In the genomic region with DNA sequence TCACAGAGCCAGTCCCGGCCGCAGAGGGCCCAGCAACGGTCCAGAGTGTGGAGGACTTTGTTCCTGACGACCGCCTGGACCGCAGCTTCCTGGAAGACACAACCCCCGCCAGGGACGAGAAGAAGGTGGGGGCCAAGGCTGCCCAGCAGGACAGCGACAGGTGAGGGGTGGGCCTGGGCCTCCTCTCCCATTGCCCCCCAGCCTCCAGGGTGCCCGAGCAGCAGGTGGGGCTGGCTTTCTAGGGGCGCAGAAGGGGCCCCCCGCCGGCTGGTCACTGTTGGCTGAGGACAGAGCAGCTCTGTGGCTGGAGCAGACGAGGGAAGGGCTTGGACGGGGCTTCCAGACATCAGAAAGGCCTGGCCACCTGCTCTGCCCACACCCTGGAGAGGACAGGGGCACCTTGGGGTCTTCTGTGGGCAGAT, we compare ENCODE assay signal across 3 cellular contexts. TPM values are rescaled to one million over a fixed set of nuclear protein-coding genes. Genes with fewer than 3 reads are reported as not detected.
DNase-seq lines count a peak whose midpoint lies in the region; ATAC-seq, FAIRE-seq and TF ChIP-seq lines count a peak whose summit lies in the region.
"Not testable (repeated sequence)": the region's sequence is repeated elsewhere in the genome, so short reads cannot be mapped to it uniquely, and the experiment has no call there.

No MANE protein-coding gene starts in this region.

- H3K36me3 ChIP-seq in K562 (ENCODE audit: control insufficient read depth, insufficient read depth, low read length) (peaks cover 68% of the 10 kb centered on the region; the same call in 2 of the 3 replicates), HepG2 (replicated peaks in 1 of 2; ENCODE audit: control insufficient read depth in 1 of 2, insufficient read depth in 2 of 2, low read length in 2 of 2) (peaks cover 10 to 13% of the 10 kb centered on the region in 2 experiments; a peak in 3 of 5 replicates)

- not testable (repeated sequence) for H3K9me1 ChIP-seq in K562 (ENCODE audit: control insufficient read depth, insufficient read depth, low read length)

- not testable (repeated sequence) for H3K27me3 ChIP-seq in K562 (ENCODE audit: control insufficient read depth in 2 of 2, insufficient read depth in 2 of 2, low read length in 2 of 2); HepG2 (ENCODE audit: control insufficient read depth in 1 of 2, insufficient read depth in 2 of 2, low read length in 2 of 2)

- ATAC-seq in K562, HepG2: not testable (repeated sequence)

- H3K9me3 ChIP-seq in K562 (replicated peaks; ENCODE audit: control insufficient read depth, insufficient read depth, low read depth, low read length); HepG2 (ENCODE audit: low read length): not testable (repeated sequence)

- not testable (repeated sequence) for TF ChIP-seq POLR2A in K562 (conservative IDR thresholded peaks at IDR 0.05); HepG2 (IDR thresholded peaks at IDR 0.05; ENCODE audit: insufficient read depth in 1 of 2, low read depth in 2 of 2, low read length in 2 of 2)

- H3K9ac ChIP-seq in K562 (ENCODE audit: insufficient read depth in 1 of 2, low read depth in 2 of 2, low read length in 2 of 2); HepG2 (ENCODE audit: insufficient read depth, low read depth, low read length): not testable (repeated sequence)

- POLR2A ChIA-PET in K562 (lab: Yijun Ruan, JAX), result interaction anchor here (0.6 to 1.3 kb wide), 3 partner anchors 9 to 105 kb away, joined by 3 to 5 read pairs (median 4); no protein-coding TSS in a partner anchor
- POLR2A ChIA-PET in HepG2 (lab: Yijun Ruan, JAX), result not testable (repeated sequence)

- not testable (repeated sequence) for H3K4me2 ChIP-seq in K562 (ENCODE audit: insufficient read depth, low read length); HepG2 (ENCODE audit: low read depth, low read length)

- TF ChIP-seq RAD21 in K562 (CRISPR knock-in tag; conservative IDR thresholded peaks at IDR 0.05 in 1 of 2, IDR thresholded peaks at IDR 0.05 in 1 of 2); HepG2 (CRISPR knock-in tag; IDR thresholded peaks at IDR 0.05): not testable (repeated sequence)

- not testable (repeated sequence) for H3K27ac ChIP-seq in K562 (ENCODE audit: extremely low read depth, low read depth, low read length); HepG2 (ENCODE audit: extremely low read length, insufficient read depth, low read length)

- not testable (repeated sequence) for TF ChIP-seq EP300 in K562 (IDR thresholded peaks at IDR 0.05; ENCODE audit: low read length); HepG2 (IDR thresholded peaks at IDR 0.05; ENCODE audit: low read depth in 2 of 2, low read length in 2 of 2); HepG2 (CRISPR knock-in tag; IDR thresholded peaks at IDR 0.05; ENCODE audit: borderline replicate concordance)

- in situ Hi-C loops in K562 (cut with MboI); HepG2 (cut with HindIII; ENCODE audit: extremely low pct_ligation_motif_present, low pct_unique_long_range_greater_than_20kb): not testable (repeated sequence)

- CTCF ChIA-PET in K562 (lab: Yijun Ruan, JAX; ENCODE audit: low intra/inter-chr PET ratio); HepG2 (lab: Yijun Ruan, JAX; ENCODE audit: low intra/inter-chr PET ratio, low total read pairs): not testable (repeated sequence)

- FAIRE-seq in K562 (lab: Jason Lieb, UNC); HepG2 (lab: Jason Lieb, UNC): not testable (repeated sequence)

- not testable (repeated sequence) for BruUV-seq in K562 (replicated peaks; lab: Mats Ljungman, UMichigan); HepG2 (replicated peaks; lab: Mats Ljungman, UMichigan)

- DNase-seq in HK-2 (ENCODE audit: unreplicated experiment), result peak; percentile 16
- DNase-seq in K562 (ENCODE audit: extremely low read depth in 1 of 4, low spot score in 3 of 4); HepG2 (ENCODE audit: low spot score): not testable (repeated sequence)

- peaks cover 7 to 80% of the 10 kb centered on the region in 2 experiments for H3K4me1 ChIP-seq in K562 (replicated peaks in 1 of 2; ENCODE audit: control insufficient read depth in 2 of 2, insufficient read depth in 2 of 2, low read length in 2 of 2)
- peaks cover 35% of the 10 kb centered on the region for H3K4me1 ChIP-seq in HepG2 (ENCODE audit: insufficient read depth, low read length)

- not testable (repeated sequence) for H3K79me2 ChIP-seq in K562 (ENCODE audit: control insufficient read depth, insufficient read depth, low read length); HepG2 (ENCODE audit: insufficient read depth, low read length)

- intact Hi-C loops in K562 (cut with micrococcal nuclease); HepG2 (cut with micrococcal nuclease; ENCODE audit: unreplicated experiment): not testable (repeated sequence)

- H4K20me1 ChIP-seq in K562 (replicated peaks; ENCODE audit: control insufficient read depth, insufficient read depth, low read length), result peaks cover 17% of the 10 kb centered on the region
- H4K20me1 ChIP-seq in HepG2 (ENCODE audit: insufficient read depth, low read length), result not testable (repeated sequence)

- 83% methylated on average over 12 of the region's 15 CpGs for WGBS in K562 (ENCODE audit: insufficient coverage, low coverage, missing lambda C conversion rate)
- WGBS in HepG2 (ENCODE audit: low lambda C conversion rate), result 75% methylated on average over 9 of the region's 15 CpGs

- not testable (repeated sequence) for H2AFZ ChIP-seq in K562 (ENCODE audit: low read depth, low read length); HepG2 (ENCODE audit: low read length)

- TF ChIP-seq CTCF in K562 (IDR thresholded peaks at IDR 0.05 in 2 of 3, conservative IDR thresholded peaks at IDR 0.05 in 1 of 3; ENCODE audit: insufficient read depth in 2 of 3, low read depth in 1 of 3, low read length in 3 of 3); HepG2 (CRISPR knock-in tag; IDR thresholded peaks at IDR 0.05): not testable (repeated sequence)

- not testable (repeated sequence) for H3K4me3 ChIP-seq in K562; HepG2 (replicated peaks in 1 of 3; ENCODE audit: insufficient read depth in 1 of 3, low read depth in 2 of 3, low read length in 3 of 3)

RNA-seq across cellular contexts. Expression of a gene that starts 4.4 kb away (rescaled TPM):
- total RNA-seq in K562 (2011; cell fraction: chromatin; rRNA removed; ENCODE audit: low replicate concordance), result 3.5 and 12.8 TPM in 2 replicates
- total RNA-seq in K562 (2011; cell fraction: nucleolus; rRNA removed), result 13.2 and 13.6 TPM in 2 replicates
- total RNA-seq in K562 (2011; cell fraction: nucleoplasm; rRNA removed), result 7.8 and 10.9 TPM in 2 replicates
- 2.0 and 2.8 TPM in 2 replicates for total RNA-seq in K562 (2014; rRNA removed)
- 0.07 TPM in 1 of 2 replicates, not detected in the other for total RNA-seq in K562 (2014; rRNA removed; fragmentation: Illumina TruSeq; extraction: Trizol)
- 0.83 and 0.94 TPM in 2 replicates for total RNA-seq in K562 (2015; rRNA removed; fragmentation: Illumina TruSeq; extraction: Trizol)
- total RNA-seq in K562 (2021), result 3.2 TPM in 2 replicates
- 0.46 and 1.1 TPM in 2 replicates for polyA plus RNA-seq in K562 (2011; rRNA removed)
- polyA plus RNA-seq in K562 (2011; cell fraction: cytosol; rRNA removed), result 0.49 and 1.00 TPM in 2 replicates
- 11.7 and 16.6 TPM in 2 replicates for polyA plus RNA-seq in K562 (2011; cell fraction: nucleus; rRNA removed)
- polyA plus RNA-seq in K562 (2012), result 2.1 and 4.3 TPM in 2 replicates
- polyA plus RNA-seq in K562 (2014; fragmentation: Illumina TruSeq; extraction: Trizol), result 0.06 and 0.54 TPM in 2 replicates
- polyA plus RNA-seq in K562 (2014; fragmentation: Nextera tagmentation; extraction: Ambion mirVana), result under 1 TPM in 1 of 2 experiments, not detected in 1; 0.01 TPM
- polyA plus RNA-seq in K562 (2014; rRNA removed), result 2.2 and 3.7 TPM in 2 replicates
- polyA minus RNA-seq in K562 (2011; rRNA and poly(A)+ RNA removed), result 0.11 and 0.12 TPM in 2 replicates
- polyA minus RNA-seq in K562 (2011; cell fraction: cytosol; rRNA and poly(A)+ RNA removed), result 0.86 and 1.3 TPM in 2 replicates
- polyA minus RNA-seq in K562 (2011; cell fraction: nucleus; rRNA and poly(A)+ RNA removed), result 2.6 and 3.0 TPM in 2 replicates
- 0.48 and 1.1 TPM in 2 replicates for total RNA-seq in HepG2 (2016; rRNA removed; fragmentation: Illumina TruSeq; extraction: Trizol)
- 0.61 and 0.71 TPM in 2 replicates for total RNA-seq in HepG2 (2016; cell fraction: cytosol; rRNA removed; fragmentation: Illumina TruSeq; extraction: Trizol; ENCODE audit: low read depth)
- 0.30 and 1.00 TPM in 2 replicates for total RNA-seq in HepG2 (2016; cell fraction: insoluble cytoplasmic fraction; rRNA removed; fragmentation: Illumina TruSeq; extraction: Trizol)
- 0.59 and 0.90 TPM in 2 replicates for total RNA-seq in HepG2 (2016; cell fraction: membrane; rRNA removed; fragmentation: Illumina TruSeq; extraction: Trizol)
- 1.0 TPM in 2 replicates for total RNA-seq in HepG2 (2016; cell fraction: nucleus; rRNA removed; fragmentation: Illumina TruSeq; extraction: Trizol)
- polyA plus RNA-seq in HepG2 (2011; rRNA removed), result 1.2 and 1.4 TPM in 2 replicates
- polyA plus RNA-seq in HepG2 (2011; cell fraction: cytosol; rRNA removed), result 0.45 and 0.97 TPM in 2 replicates
- polyA plus RNA-seq in HepG2 (2011; cell fraction: nucleus; rRNA removed), result 22.1 and 27.9 TPM in 2 replicates
- polyA plus RNA-seq in HepG2 (2012), result 2.2 TPM in 2 replicates
- 0.40 and 0.78 TPM in 2 replicates for polyA plus RNA-seq in HepG2 (2016; cell fraction: cytosol; fragmentation: Illumina TruSeq; extraction: Trizol; ENCODE audit: low read depth)
- polyA plus RNA-seq in HepG2 (2016; cell fraction: insoluble cytoplasmic fraction; fragmentation: Illumina TruSeq; extraction: Trizol; ENCODE audit: low read depth), result 0.61 and 0.74 TPM in 2 replicates
- polyA plus RNA-seq in HepG2 (2016; cell fraction: membrane; fragmentation: Illumina TruSeq; extraction: Trizol; ENCODE audit: low read depth), result 0.52 and 0.76 TPM in 2 replicates
- polyA plus RNA-seq in HepG2 (2016; cell fraction: nucleus; fragmentation: Illumina TruSeq; extraction: Trizol; ENCODE audit: insufficient read depth, low read depth), result 4.1 and 4.6 TPM in 2 replicates
- 0.77 and 1.1 TPM in 2 replicates for polyA minus RNA-seq in HepG2 (2011; rRNA and poly(A)+ RNA removed; ENCODE audit: low replicate concordance)
- 1.5 and 1.8 TPM in 2 replicates for polyA minus RNA-seq in HepG2 (2011; cell fraction: cytosol; rRNA and poly(A)+ RNA removed)
- polyA minus RNA-seq in HepG2 (2011; cell fraction: nucleus; rRNA and poly(A)+ RNA removed), result 3.0 and 3.3 TPM in 2 replicates

RNA-seq across cellular contexts. Expression of a gene that starts 11.3 kb away (rescaled TPM):
- total RNA-seq in K562 (2011; cell fraction: chromatin; rRNA removed; ENCODE audit: low replicate concordance), result 45.1 and 180 TPM in 2 replicates
- total RNA-seq in K562 (2011; cell fraction: nucleolus; rRNA removed), result 169 and 176 TPM in 2 replicates
- total RNA-seq in K562 (2011; cell fraction: nucleoplasm; rRNA removed), result 73.7 and 101 TPM in 2 replicates
- total RNA-seq in K562 (2014; rRNA removed), result 114 and 142 TPM in 2 replicates
- 16.4 and 20.9 TPM in 2 replicates for total RNA-seq in K562 (2014; rRNA removed; fragmentation: Illumina TruSeq; extraction: Trizol)
- total RNA-seq in K562 (2015; rRNA removed; fragmentation: Illumina TruSeq; extraction: Trizol), result 93.0 and 96.7 TPM in 2 replicates
- total RNA-seq in K562 (2021), result 126 and 135 TPM in 2 replicates
- polyA plus RNA-seq in K562 (2011; rRNA removed), result 50.9 and 84.3 TPM in 2 replicates
- polyA plus RNA-seq in K562 (2011; cell fraction: cytosol; rRNA removed), result 137 and 211 TPM in 2 replicates
- 314 and 360 TPM in 2 replicates for polyA plus RNA-seq in K562 (2011; cell fraction: nucleus; rRNA removed)
- polyA plus RNA-seq in K562 (2012), result 124 and 150 TPM in 2 replicates
- 80.2 and 98.6 TPM in 2 replicates for polyA plus RNA-seq in K562 (2014; fragmentation: Illumina TruSeq; extraction: Trizol)
- polyA plus RNA-seq in K562 (2014; fragmentation: Nextera tagmentation; extraction: Ambion mirVana), result 100 to 1,000 TPM; 131 to 166 TPM
- 129 and 161 TPM in 2 replicates for polyA plus RNA-seq in K562 (2014; rRNA removed)
- 7.0 and 7.2 TPM in 2 replicates for polyA minus RNA-seq in K562 (2011; rRNA and poly(A)+ RNA removed)
- 19.4 and 27.9 TPM in 2 replicates for polyA minus RNA-seq in K562 (2011; cell fraction: cytosol; rRNA and poly(A)+ RNA removed)
- 31.0 and 41.3 TPM in 2 replicates for polyA minus RNA-seq in K562 (2011; cell fraction: nucleus; rRNA and poly(A)+ RNA removed)
- total RNA-seq in HepG2 (2016; rRNA removed; fragmentation: Illumina TruSeq; extraction: Trizol), result 155 and 192 TPM in 2 replicates
- total RNA-seq in HepG2 (2016; cell fraction: cytosol; rRNA removed; fragmentation: Illumina TruSeq; extraction: Trizol; ENCODE audit: low read depth), result 102 and 115 TPM in 2 replicates
- 166 and 201 TPM in 2 replicates for total RNA-seq in HepG2 (2016; cell fraction: insoluble cytoplasmic fraction; rRNA removed; fragmentation: Illumina TruSeq; extraction: Trizol)
- total RNA-seq in HepG2 (2016; cell fraction: membrane; rRNA removed; fragmentation: Illumina TruSeq; extraction: Trizol), result 119 and 147 TPM in 2 replicates
- total RNA-seq in HepG2 (2016; cell fraction: nucleus; rRNA removed; fragmentation: Illumina TruSeq; extraction: Trizol), result 76.8 and 86.8 TPM in 2 replicates
- 184 and 189 TPM in 2 replicates for polyA plus RNA-seq in HepG2 (2011; rRNA removed)
- 184 and 289 TPM in 2 replicates for polyA plus RNA-seq in HepG2 (2011; cell fraction: cytosol; rRNA removed)
- 352 and 483 TPM in 2 replicates for polyA plus RNA-seq in HepG2 (2011; cell fraction: nucleus; rRNA removed)
- 109 and 121 TPM in 2 replicates for polyA plus RNA-seq in HepG2 (2012)
- 97.4 and 122 TPM in 2 replicates for polyA plus RNA-seq in HepG2 (2016; cell fraction: cytosol; fragmentation: Illumina TruSeq; extraction: Trizol; ENCODE audit: low read depth)
- polyA plus RNA-seq in HepG2 (2016; cell fraction: insoluble cytoplasmic fraction; fragmentation: Illumina TruSeq; extraction: Trizol; ENCODE audit: low read depth), result 136 and 146 TPM in 2 replicates
- 95.2 and 109 TPM in 2 replicates for polyA plus RNA-seq in HepG2 (2016; cell fraction: membrane; fragmentation: Illumina TruSeq; extraction: Trizol; ENCODE audit: low read depth)
- polyA plus RNA-seq in HepG2 (2016; cell fraction: nucleus; fragmentation: Illumina TruSeq; extraction: Trizol; ENCODE audit: insufficient read depth, low read depth), result 167 and 176 TPM in 2 replicates
- polyA minus RNA-seq in HepG2 (2011; rRNA and poly(A)+ RNA removed; ENCODE audit: low replicate concordance), result 32.0 and 34.3 TPM in 2 replicates
- polyA minus RNA-seq in HepG2 (2011; cell fraction: cytosol; rRNA and poly(A)+ RNA removed), result 21.5 and 26.7 TPM in 2 replicates
- 33.4 and 39.9 TPM in 2 replicates for polyA minus RNA-seq in HepG2 (2011; cell fraction: nucleus; rRNA and poly(A)+ RNA removed)

RNA-seq across cellular contexts. Expression of a gene that starts 14.3 kb away (rescaled TPM):
- total RNA-seq in K562 (2011; cell fraction: chromatin; rRNA removed; ENCODE audit: low replicate concordance), result 9.8 and 44.0 TPM in 2 replicates
- total RNA-seq in K562 (2011; cell fraction: nucleolus; rRNA removed), result 38.6 and 45.4 TPM in 2 replicates
- total RNA-seq in K562 (2011; cell fraction: nucleoplasm; rRNA removed), result 15.4 and 16.5 TPM in 2 replicates
- 4.5 and 7.1 TPM in 2 replicates for total RNA-seq in K562 (2014; rRNA removed)
- total RNA-seq in K562 (2014; rRNA removed; fragmentation: Illumina TruSeq; extraction: Trizol), result 0.10 and 0.47 TPM in 2 replicates
- total RNA-seq in K562 (2015; rRNA removed; fragmentation: Illumina TruSeq; extraction: Trizol), result 2.9 and 3.6 TPM in 2 replicates
- total RNA-seq in K562 (2021), result 9.6 and 11.0 TPM in 2 replicates
- 1.3 and 3.6 TPM in 2 replicates for polyA plus RNA-seq in K562 (2011; rRNA removed)
- polyA plus RNA-seq in K562 (2011; cell fraction: cytosol; rRNA removed), result 0.74 and 2.6 TPM in 2 replicates
- polyA plus RNA-seq in K562 (2011; cell fraction: nucleus; rRNA removed), result 45.8 and 94.5 TPM in 2 replicates
- 6.9 and 15.2 TPM in 2 replicates for polyA plus RNA-seq in K562 (2012)
- 1.5 and 2.2 TPM in 2 replicates for polyA plus RNA-seq in K562 (2014; fragmentation: Illumina TruSeq; extraction: Trizol)
- under 1 TPM; 0.03 to 0.18 TPM for polyA plus RNA-seq in K562 (2014; fragmentation: Nextera tagmentation; extraction: Ambion mirVana)
- 7.9 and 10.8 TPM in 2 replicates for polyA plus RNA-seq in K562 (2014; rRNA removed)
- 0.06 and 0.21 TPM in 2 replicates for polyA minus RNA-seq in K562 (2011; rRNA and poly(A)+ RNA removed)
- 1.1 and 1.5 TPM in 2 replicates for polyA minus RNA-seq in K562 (2011; cell fraction: cytosol; rRNA and poly(A)+ RNA removed)
- 5.0 and 5.6 TPM in 2 replicates for polyA minus RNA-seq in K562 (2011; cell fraction: nucleus; rRNA and poly(A)+ RNA removed)
- 1.2 and 6.0 TPM in 2 replicates for total RNA-seq in HepG2 (2016; rRNA removed; fragmentation: Illumina TruSeq; extraction: Trizol)
- total RNA-seq in HepG2 (2016; cell fraction: cytosol; rRNA removed; fragmentation: Illumina TruSeq; extraction: Trizol; ENCODE audit: low read depth), result 1.7 and 2.2 TPM in 2 replicates
- 1.0 and 7.5 TPM in 2 replicates for total RNA-seq in HepG2 (2016; cell fraction: insoluble cytoplasmic fraction; rRNA removed; fragmentation: Illumina TruSeq; extraction: Trizol)
- total RNA-seq in HepG2 (2016; cell fraction: membrane; rRNA removed; fragmentation: Illumina TruSeq; extraction: Trizol), result 0.83 and 1.1 TPM in 2 replicates
- total RNA-seq in HepG2 (2016; cell fraction: nucleus; rRNA removed; fragmentation: Illumina TruSeq; extraction: Trizol), result 7.7 and 10.7 TPM in 2 replicates
- 6.8 and 7.9 TPM in 2 replicates for polyA plus RNA-seq in HepG2 (2011; rRNA removed)
- 1.2 and 2.6 TPM in 2 replicates for polyA plus RNA-seq in HepG2 (2011; cell fraction: cytosol; rRNA removed)
- polyA plus RNA-seq in HepG2 (2011; cell fraction: nucleus; rRNA removed), result 170 and 232 TPM in 2 replicates
- 6.5 and 6.7 TPM in 2 replicates for polyA plus RNA-seq in HepG2 (2012)
- polyA plus RNA-seq in HepG2 (2016; cell fraction: cytosol; fragmentation: Illumina TruSeq; extraction: Trizol; ENCODE audit: low read depth), result 0.48 and 0.49 TPM in 2 replicates
- 1.2 and 1.3 TPM in 2 replicates for polyA plus RNA-seq in HepG2 (2016; cell fraction: insoluble cytoplasmic fraction; fragmentation: Illumina TruSeq; extraction: Trizol; ENCODE audit: low read depth)
- 0.57 and 0.68 TPM in 2 replicates for polyA plus RNA-seq in HepG2 (2016; cell fraction: membrane; fragmentation: Illumina TruSeq; extraction: Trizol; ENCODE audit: low read depth)
- 32.1 and 33.9 TPM in 2 replicates for polyA plus RNA-seq in HepG2 (2016; cell fraction: nucleus; fragmentation: Illumina TruSeq; extraction: Trizol; ENCODE audit: insufficient read depth, low read depth)
- 0.96 and 2.4 TPM in 2 replicates for polyA minus RNA-seq in HepG2 (2011; rRNA and poly(A)+ RNA removed; ENCODE audit: low replicate concordance)
- 0.69 and 1.2 TPM in 2 replicates for polyA minus RNA-seq in HepG2 (2011; cell fraction: cytosol; rRNA and poly(A)+ RNA removed)
- polyA minus RNA-seq in HepG2 (2011; cell fraction: nucleus; rRNA and poly(A)+ RNA removed), result 8.8 and 10.9 TPM in 2 replicates

RNA-seq across cellular contexts. Expression of a gene that starts 28.2 kb away (rescaled TPM):
- total RNA-seq in K562 (2011; cell fraction: chromatin; rRNA removed; ENCODE audit: low replicate concordance), result 59.6 and 137 TPM in 2 replicates
- 95.8 and 97.7 TPM in 2 replicates for total RNA-seq in K562 (2011; cell fraction: nucleolus; rRNA removed)
- total RNA-seq in K562 (2011; cell fraction: nucleoplasm; rRNA removed), result 83.2 and 87.5 TPM in 2 replicates
- 532 and 564 TPM in 2 replicates for total RNA-seq in K562 (2014; rRNA removed)
- total RNA-seq in K562 (2014; rRNA removed; fragmentation: Illumina TruSeq; extraction: Trizol), result 132 and 198 TPM in 2 replicates
- total RNA-seq in K562 (2015; rRNA removed; fragmentation: Illumina TruSeq; extraction: Trizol), result 363 and 368 TPM in 2 replicates
- 302 and 324 TPM in 2 replicates for total RNA-seq in K562 (2021)
- polyA plus RNA-seq in K562 (2011; rRNA removed), result 235 TPM in 2 replicates
- 308 and 335 TPM in 2 replicates for polyA plus RNA-seq in K562 (2011; cell fraction: cytosol; rRNA removed)
- 223 and 253 TPM in 2 replicates for polyA plus RNA-seq in K562 (2011; cell fraction: nucleus; rRNA removed)
- polyA plus RNA-seq in K562 (2012), result 389 and 638 TPM in 2 replicates
- 318 and 384 TPM in 2 replicates for polyA plus RNA-seq in K562 (2014; fragmentation: Illumina TruSeq; extraction: Trizol)
- polyA plus RNA-seq in K562 (2014; fragmentation: Nextera tagmentation; extraction: Ambion mirVana), result 100 to 1,000 TPM in 1 of 2 experiments, 10 to 100 TPM in 1; 81.0 to 108 TPM
- polyA plus RNA-seq in K562 (2014; rRNA removed), result 526 and 558 TPM in 2 replicates
- 128 and 129 TPM in 2 replicates for polyA minus RNA-seq in K562 (2011; rRNA and poly(A)+ RNA removed)
- 82.8 and 116 TPM in 2 replicates for polyA minus RNA-seq in K562 (2011; cell fraction: cytosol; rRNA and poly(A)+ RNA removed)
- polyA minus RNA-seq in K562 (2011; cell fraction: nucleus; rRNA and poly(A)+ RNA removed), result 37.3 and 41.4 TPM in 2 replicates
- total RNA-seq in HepG2 (2016; rRNA removed; fragmentation: Illumina TruSeq; extraction: Trizol), result 379 and 474 TPM in 2 replicates
- total RNA-seq in HepG2 (2016; cell fraction: cytosol; rRNA removed; fragmentation: Illumina TruSeq; extraction: Trizol; ENCODE audit: low read depth), result 152 and 180 TPM in 2 replicates
- total RNA-seq in HepG2 (2016; cell fraction: insoluble cytoplasmic fraction; rRNA removed; fragmentation: Illumina TruSeq; extraction: Trizol), result 390 and 529 TPM in 2 replicates
- 186 and 193 TPM in 2 replicates for total RNA-seq in HepG2 (2016; cell fraction: membrane; rRNA removed; fragmentation: Illumina TruSeq; extraction: Trizol)
- 157 and 160 TPM in 2 replicates for total RNA-seq in HepG2 (2016; cell fraction: nucleus; rRNA removed; fragmentation: Illumina TruSeq; extraction: Trizol)
- polyA plus RNA-seq in HepG2 (2011; rRNA removed), result 235 and 269 TPM in 2 replicates
- 392 and 430 TPM in 2 replicates for polyA plus RNA-seq in HepG2 (2011; cell fraction: cytosol; rRNA removed)
- 129 and 177 TPM in 2 replicates for polyA plus RNA-seq in HepG2 (2011; cell fraction: nucleus; rRNA removed)
- 257 and 326 TPM in 2 replicates for polyA plus RNA-seq in HepG2 (2012)
- 191 and 202 TPM in 2 replicates for polyA plus RNA-seq in HepG2 (2016; cell fraction: cytosol; fragmentation: Illumina TruSeq; extraction: Trizol; ENCODE audit: low read depth)
- polyA plus RNA-seq in HepG2 (2016; cell fraction: insoluble cytoplasmic fraction; fragmentation: Illumina TruSeq; extraction: Trizol; ENCODE audit: low read depth), result 553 and 620 TPM in 2 replicates
- 198 and 200 TPM in 2 replicates for polyA plus RNA-seq in HepG2 (2016; cell fraction: membrane; fragmentation: Illumina TruSeq; extraction: Trizol; ENCODE audit: low read depth)
- 307 and 322 TPM in 2 replicates for polyA plus RNA-seq in HepG2 (2016; cell fraction: nucleus; fragmentation: Illumina TruSeq; extraction: Trizol; ENCODE audit: insufficient read depth, low read depth)
- polyA minus RNA-seq in HepG2 (2011; rRNA and poly(A)+ RNA removed; ENCODE audit: low replicate concordance), result 34.3 and 99.7 TPM in 2 replicates
- polyA minus RNA-seq in HepG2 (2011; cell fraction: cytosol; rRNA and poly(A)+ RNA removed), result 87.8 and 91.0 TPM in 2 replicates
- 84.2 and 94.6 TPM in 2 replicates for polyA minus RNA-seq in HepG2 (2011; cell fraction: nucleus; rRNA and poly(A)+ RNA removed)

RNA-seq across cellular contexts. Expression of a gene that starts 30.1 kb away (rescaled TPM):
- 250 and 572 TPM in 2 replicates for total RNA-seq in K562 (2011; cell fraction: chromatin; rRNA removed; ENCODE audit: low replicate concordance)
- total RNA-seq in K562 (2011; cell fraction: nucleolus; rRNA removed), result 321 and 330 TPM in 2 replicates
- 231 and 237 TPM in 2 replicates for total RNA-seq in K562 (2011; cell fraction: nucleoplasm; rRNA removed)
- total RNA-seq in K562 (2014; rRNA removed) (141 and 154 TPM in 2 replicates), K562 (2014; rRNA removed; fragmentation: Illumina TruSeq; extraction: Trizol) (34.2 and 44.6 TPM in 2 replicates), K562 (2015; rRNA removed; fragmentation: Illumina TruSeq; extraction: Trizol) (84.5 and 85.0 TPM in 2 replicates), K562 (2021) (165 and 181 TPM in 2 replicates), HepG2 (2016; rRNA removed; fragmentation: Illumina TruSeq; extraction: Trizol) (66.4 and 81.5 TPM in 2 replicates)
- polyA plus RNA-seq in K562 (2011; rRNA removed) (109 and 142 TPM in 2 replicates), K562 (2014; fragmentation: Illumina TruSeq; extraction: Trizol) (68.9 and 82.6 TPM in 2 replicates), K562 (2014; fragmentation: Nextera tagmentation; extraction: Ambion mirVana) (1 to 10 TPM; 5.6 to 6.4 TPM), K562 (2014; rRNA removed) (121 and 124 TPM in 2 replicates), HepG2 (2011; rRNA removed) (125 and 139 TPM in 2 replicates)
- polyA plus RNA-seq in K562 (2011; cell fraction: cytosol; rRNA removed), result 89.0 and 119 TPM in 2 replicates
- 341 and 396 TPM in 2 replicates for polyA plus RNA-seq in K562 (2011; cell fraction: nucleus; rRNA removed)
- 134 and 138 TPM in 2 replicates for polyA plus RNA-seq in K562 (2012)
- 64.4 and 75.7 TPM in 2 replicates for polyA minus RNA-seq in K562 (2011; rRNA and poly(A)+ RNA removed)
- polyA minus RNA-seq in K562 (2011; cell fraction: cytosol; rRNA and poly(A)+ RNA removed), result 71.6 and 75.2 TPM in 2 replicates
- 89.1 and 116 TPM in 2 replicates for polyA minus RNA-seq in K562 (2011; cell fraction: nucleus; rRNA and poly(A)+ RNA removed)
- 37.0 and 38.7 TPM in 2 replicates for total RNA-seq in HepG2 (2016; cell fraction: cytosol; rRNA removed; fragmentation: Illumina TruSeq; extraction: Trizol; ENCODE audit: low read depth)
- total RNA-seq in HepG2 (2016; cell fraction: insoluble cytoplasmic fraction; rRNA removed; fragmentation: Illumina TruSeq; extraction: Trizol), result 54.7 and 84.6 TPM in 2 replicates
- 88.7 and 91.1 TPM in 2 replicates for total RNA-seq in HepG2 (2016; cell fraction: membrane; rRNA removed; fragmentation: Illumina TruSeq; extraction: Trizol)
- 50.3 and 58.9 TPM in 2 replicates for total RNA-seq in HepG2 (2016; cell fraction: nucleus; rRNA removed; fragmentation: Illumina TruSeq; extraction: Trizol)
- polyA plus RNA-seq in HepG2 (2011; cell fraction: cytosol; rRNA removed), result 72.4 and 105 TPM in 2 replicates
- 222 and 282 TPM in 2 replicates for polyA plus RNA-seq in HepG2 (2011; cell fraction: nucleus; rRNA removed)
- 114 and 126 TPM in 2 replicates for polyA plus RNA-seq in HepG2 (2012)
- 45.2 and 45.6 TPM in 2 replicates for polyA plus RNA-seq in HepG2 (2016; cell fraction: cytosol; fragmentation: Illumina TruSeq; extraction: Trizol; ENCODE audit: low read depth)
- polyA plus RNA-seq in HepG2 (2016; cell fraction: insoluble cytoplasmic fraction; fragmentation: Illumina TruSeq; extraction: Trizol; ENCODE audit: low read depth), result 68.3 and 84.3 TPM in 2 replicates
- 80.1 and 85.2 TPM in 2 replicates for polyA plus RNA-seq in HepG2 (2016; cell fraction: membrane; fragmentation: Illumina TruSeq; extraction: Trizol; ENCODE audit: low read depth)
- 135 and 137 TPM in 2 replicates for polyA plus RNA-seq in HepG2 (2016; cell fraction: nucleus; fragmentation: Illumina TruSeq; extraction: Trizol; ENCODE audit: insufficient read depth, low read depth)
- polyA minus RNA-seq in HepG2 (2011; rRNA and poly(A)+ RNA removed; ENCODE audit: low replicate concordance), result 117 and 139 TPM in 2 replicates
- polyA minus RNA-seq in HepG2 (2011; cell fraction: cytosol; rRNA and poly(A)+ RNA removed), result 60.1 and 64.7 TPM in 2 replicates
- 67.3 and 68.4 TPM in 2 replicates for polyA minus RNA-seq in HepG2 (2011; cell fraction: nucleus; rRNA and poly(A)+ RNA removed)
